1 cellular context compared by ENCODE assay signal in genomic region chr17:75097865-75098264, GRCh38.
TF ChIP-seq lines count a peak whose summit lies in the region.

No MANE protein-coding gene starts in this region.

TF ChIP-seq in K562, 482 proteins besides CTCF, POLR2A, EP300 and RAD21:
- TF ChIP-seq SP1 (CRISPR knock-in tag; IDR thresholded peaks at IDR 0.05), result no peak
- no peak for TF ChIP-seq HNRNPUL1 (IDR thresholded peaks at IDR 0.05; ENCODE audit: low read length)
- TF ChIP-seq MYC (IDR thresholded peaks at IDR 0.05; ENCODE audit: low read depth, low read length), result no peak
- TF ChIP-seq MYC (CRISPR knock-in tag; IDR thresholded peaks at IDR 0.05; ENCODE audit: borderline replicate concordance, low read depth), result no peak
- no peak for TF ChIP-seq ZNF655 (CRISPR knock-in tag; IDR thresholded peaks at IDR 0.05)
- TF ChIP-seq ZNF23 (CRISPR knock-in tag; IDR thresholded peaks at IDR 0.05), result no peak
- no peak for TF ChIP-seq ETV1 (tag; conservative IDR thresholded peaks at IDR 0.05; ENCODE audit: low read depth)
- no peak for TF ChIP-seq U2AF1 (optimal IDR thresholded peaks at IDR 0.05; ENCODE audit: low read depth, low read length)
- no peak for TF ChIP-seq MAFK (IDR thresholded peaks at IDR 0.05; ENCODE audit: low read length)
